8 cellular contexts compared by ENCODE assay signal in genomic region chr9:70411930-70412677, GRCh38. TPM values are rescaled to one million over a fixed set of nuclear protein-coding genes. Genes with fewer than 3 reads are reported as not detected.
DNase-seq lines count a peak whose midpoint lies in the region; ATAC-seq, FAIRE-seq and TF ChIP-seq lines count a peak whose summit lies in the region.

No MANE protein-coding gene starts in this region.

- DNase-seq in HuH-7.5 (ENCODE audit: low spot score) = peak; percentile 68
- peak; percentile 68 to 73 for DNase-seq in activated CD4-positive, alpha-beta T cell treated with anti-CD3 and anti-CD28 coated beads for 4 hours
- DNase-seq in HepG2 (ENCODE audit: low spot score) = peak; percentile 81
- DNase-seq in stimulated activated CD4-positive, alpha-beta T cell treated with anti-CD3 and anti-CD28 coated beads, TNF-alpha, amount 100 ng/mL, for 1 hour (ENCODE audit: low read depth in 3 of 3, low spot score in 1 of 3) = peak in 2 of 3 donors; percentile 51 to 57
- no peak for DNase-seq in NCI-H345 treated with DMSO at 0.1 percent for 48 hours (lab: John Stamatoyannopoulos, UW; ENCODE audit: unreplicated experiment)

- H3K9me3 ChIP-seq in BLaER1 = no peaks in the 10 kb centered on the region
- H3K9me3 ChIP-seq in HepG2 (ENCODE audit: low read length) = no peaks in the 10 kb centered on the region

- in situ Hi-C loops in HepG2 (cut with HindIII; ENCODE audit: extremely low pct_ligation_motif_present, low pct_unique_long_range_greater_than_20kb) = loop anchor here (10.0 kb wide), 1 partner anchor 147 kb away; no protein-coding TSS in a partner anchor

- H3K27ac ChIP-seq in BLaER1 (peak overlapping the region; percentile 94), HepG2 (ENCODE audit: extremely low read length, insufficient read depth, low read length) (peak overlapping the region; percentile 80)

- H3K27me3 ChIP-seq in BLaER1 = no peaks in the 10 kb centered on the region
- H3K27me3 ChIP-seq in HepG2 (ENCODE audit: control insufficient read depth in 1 of 2, insufficient read depth in 2 of 2, low read length in 2 of 2) = peaks cover 0 to 9% of the 10 kb centered on the region in 2 experiments; a peak in 2 of 5 replicates

- intact Hi-C loops in dendritic cell treated with granulocyte-macrophage colony-stimulating factor and Interleukin-4, amounts not matched to agents 40 ng/mL and 50 ng/mL, for 4 days (cut with micrococcal nuclease) = loop anchor here (1.0 to 10.0 kb wide), 5 partner anchors 8 to 1503 kb away; partner anchors contain the start of genes ABHD17B, C9orf85 and SMC5
- intact Hi-C loops in HepG2 (cut with micrococcal nuclease; ENCODE audit: unreplicated experiment) = loop anchor here (1.0 to 5.0 kb wide), 4 partner anchors 8 to 155 kb away; partner anchors contain the start of gene SMC5

- H3K36me3 ChIP-seq in BLaER1 = peaks cover 4% of the 10 kb centered on the region; the same call in 1 of the 2 replicates
- no peaks in the 10 kb centered on the region for H3K36me3 ChIP-seq in HepG2 (replicated peaks in 1 of 2; ENCODE audit: control insufficient read depth in 1 of 2, insufficient read depth in 2 of 2, low read length in 2 of 2)

- H3K4me1 ChIP-seq in BLaER1 (peaks cover 51% of the 10 kb centered on the region), HepG2 (ENCODE audit: insufficient read depth, low read length) (peaks cover 47% of the 10 kb centered on the region)

- TF ChIP-seq CTCF in HepG2 (CRISPR knock-in tag; IDR thresholded peaks at IDR 0.05) = no peak

- H3K4me1 Mint-ChIP-seq in dendritic cell treated with granulocyte-macrophage colony-stimulating factor and Interleukin-4, amounts not matched to agents 40 ng/mL and 50 ng/mL, for 4 days (ENCODE audit: low read depth) = peaks cover 47% of the 10 kb centered on the region

- FAIRE-seq in HepG2 (lab: Jason Lieb, UNC) = no peak

- no peaks in the 10 kb centered on the region for H3K9me3 Mint-ChIP-seq in dendritic cell treated with granulocyte-macrophage colony-stimulating factor and Interleukin-4, amounts not matched to agents 40 ng/mL and 50 ng/mL, for 4 days

- no peak for TF ChIP-seq RAD21 in HepG2 (CRISPR knock-in tag; IDR thresholded peaks at IDR 0.05)

- peak overlapping the region; percentile 96 for H3K4me3 ChIP-seq in BLaER1
- H3K4me3 ChIP-seq in HepG2 (replicated peaks in 1 of 3; ENCODE audit: insufficient read depth in 1 of 3, low read depth in 2 of 3, low read length in 3 of 3) = peak overlapping the region; percentile 74 to 88 (median 84)

- peak in 1 of 2 experiments; percentile 78; a peak in 2 of 4 replicates for TF ChIP-seq POLR2A in HepG2 (IDR thresholded peaks at IDR 0.05; ENCODE audit: insufficient read depth in 1 of 2, low read depth in 2 of 2, low read length in 2 of 2)

- peaks cover 48% of the 10 kb centered on the region for H4K20me1 ChIP-seq in BLaER1
- peaks cover 12% of the 10 kb centered on the region; the same call in 1 of the 2 replicates for H4K20me1 ChIP-seq in HepG2 (ENCODE audit: insufficient read depth, low read length)

- peak overlapping the region; percentile 100 for H3K27ac Mint-ChIP-seq in dendritic cell treated with granulocyte-macrophage colony-stimulating factor and Interleukin-4, amounts not matched to agents 40 ng/mL and 50 ng/mL, for 4 days

- H2AFZ ChIP-seq in HepG2 (ENCODE audit: low read length) = no peak overlapping the region

- peaks cover 14% of the 10 kb centered on the region for H3K36me3 Mint-ChIP-seq in dendritic cell treated with granulocyte-macrophage colony-stimulating factor and Interleukin-4, amounts not matched to agents 40 ng/mL and 50 ng/mL, for 4 days (ENCODE audit: low read depth)

- peak overlapping the region; percentile 94 for H3K9ac ChIP-seq in BLaER1
- H3K9ac ChIP-seq in HepG2 (ENCODE audit: insufficient read depth, low read depth, low read length) = peak overlapping the region; percentile 89

- H3K4me3 Mint-ChIP-seq in dendritic cell treated with granulocyte-macrophage colony-stimulating factor and Interleukin-4, amounts not matched to agents 40 ng/mL and 50 ng/mL, for 4 days = peak overlapping the region; percentile 94

- ATAC-seq in GM19438 (IDR thresholded peaks at IDR 0.05; ENCODE audit: low read depth, unreplicated experiment) (peak; percentile 31), HepG2 (peak; percentile 67)

- H3K4me2 ChIP-seq in BLaER1 (peak overlapping the region; percentile 97), HepG2 (ENCODE audit: low read depth, low read length) (peak overlapping the region; percentile 99)

- H3K79me2 ChIP-seq in HepG2 (ENCODE audit: insufficient read depth, low read length) = peaks cover 54% of the 10 kb centered on the region

- POLR2A ChIA-PET in HepG2 (lab: Yijun Ruan, JAX) = interaction anchor here (0.8 to 3.4 kb wide), 6 partner anchors 8 to 652 kb away, joined by 3 to 49 read pairs (median 4); partner anchors contain the start of gene PTAR1

- no TSS peak for BruUV-seq in HepG2 (replicated peaks; lab: Mats Ljungman, UMichigan)

- H3K27me3 Mint-ChIP-seq in dendritic cell treated with granulocyte-macrophage colony-stimulating factor and Interleukin-4, amounts not matched to agents 40 ng/mL and 50 ng/mL, for 4 days = no peaks in the 10 kb centered on the region

- WGBS in HepG2 (ENCODE audit: low lambda C conversion rate) = 0% methylated on average over 29 of the region's 34 CpGs

- CTCF ChIA-PET in HepG2 (lab: Yijun Ruan, JAX; ENCODE audit: low intra/inter-chr PET ratio, low total read pairs) = no interaction called here

- TF ChIP-seq EP300 in HepG2 (IDR thresholded peaks at IDR 0.05; ENCODE audit: low read depth in 2 of 2, low read length in 2 of 2) (peak in 1 of 2 experiments; percentile 21; a peak in 1 of 4 replicates), HepG2 (CRISPR knock-in tag; IDR thresholded peaks at IDR 0.05; ENCODE audit: borderline replicate concordance) (no peak)

TF ChIP-seq in HepG2, 621 proteins besides CTCF, POLR2A, EP300 and RAD21 (continues in another document):
- TF ChIP-seq KLF9 (CRISPR knock-in tag; IDR thresholded peaks at IDR 0.05; ENCODE audit: low read depth) (0 out of 2 replicates have a peak, but pooled peaks have one; percentile 26), ZNF672 (CRISPR knock-in tag; IDR thresholded peaks at IDR 0.05) (no peak), NBN (conservative IDR thresholded peaks at IDR 0.05) (no peak), IRF2 (CRISPR knock-in tag; IDR thresholded peaks at IDR 0.05) (no peak), SP5 (CRISPR knock-in tag; IDR thresholded peaks at IDR 0.05; ENCODE audit: borderline replicate concordance, low read depth) (peak; percentile 26; the same call in 1 of the 2 replicates), KDM2A (CRISPR knock-in tag; IDR thresholded peaks at IDR 0.05; ENCODE audit: borderline replicate concordance, low read depth) (no peak), ZNF362 (CRISPR knock-in tag; IDR thresholded peaks at IDR 0.05; ENCODE audit: borderline replicate concordance) (peak; percentile 93), ZNF263 (CRISPR knock-in tag; IDR thresholded peaks at IDR 0.05) (peak; percentile 56; the same call in 1 of the 2 replicates)

RNA-seq across cellular contexts. Expression of gene KLF9, which starts 2.4 kb away (rescaled TPM):
- total RNA-seq in HepG2 (2016; rRNA removed; fragmentation: Illumina TruSeq; extraction: Trizol) = 5.7 and 7.2 TPM in 2 replicates
- 0.79 and 0.81 TPM in 2 replicates for total RNA-seq in HepG2 (2016; cell fraction: cytosol; rRNA removed; fragmentation: Illumina TruSeq; extraction: Trizol; ENCODE audit: low read depth)
- total RNA-seq in HepG2 (2016; cell fraction: insoluble cytoplasmic fraction; rRNA removed; fragmentation: Illumina TruSeq; extraction: Trizol) = 5.6 and 6.3 TPM in 2 replicates
- total RNA-seq in HepG2 (2016; cell fraction: membrane; rRNA removed; fragmentation: Illumina TruSeq; extraction: Trizol) = 3.6 and 4.2 TPM in 2 replicates
- 6.0 and 6.2 TPM in 2 replicates for total RNA-seq in HepG2 (2016; cell fraction: nucleus; rRNA removed; fragmentation: Illumina TruSeq; extraction: Trizol)
- polyA plus RNA-seq in HepG2 (2011; rRNA removed) = 7.1 and 7.2 TPM in 2 replicates
- polyA plus RNA-seq in HepG2 (2011; cell fraction: cytosol; rRNA removed) = 5.3 and 5.8 TPM in 2 replicates
- polyA plus RNA-seq in HepG2 (2011; cell fraction: nucleus; rRNA removed) = 3.3 and 4.2 TPM in 2 replicates
- polyA plus RNA-seq in HepG2 (2012) = 8.3 and 8.5 TPM in 2 replicates
- polyA plus RNA-seq in HepG2 (2016; cell fraction: cytosol; fragmentation: Illumina TruSeq; extraction: Trizol; ENCODE audit: low read depth) = 0.36 and 0.37 TPM in 2 replicates
- polyA plus RNA-seq in HepG2 (2016; cell fraction: insoluble cytoplasmic fraction; fragmentation: Illumina TruSeq; extraction: Trizol; ENCODE audit: low read depth) = 7.0 TPM in 2 replicates
- polyA plus RNA-seq in HepG2 (2016; cell fraction: membrane; fragmentation: Illumina TruSeq; extraction: Trizol; ENCODE audit: low read depth) = 1.6 and 2.0 TPM in 2 replicates
- 6.3 and 7.1 TPM in 2 replicates for polyA plus RNA-seq in HepG2 (2016; cell fraction: nucleus; fragmentation: Illumina TruSeq; extraction: Trizol; ENCODE audit: insufficient read depth, low read depth)
- 2.5 and 9.7 TPM in 2 replicates for polyA minus RNA-seq in HepG2 (2011; rRNA and poly(A)+ RNA removed; ENCODE audit: low replicate concordance)
- 7.8 and 8.0 TPM in 2 replicates for polyA minus RNA-seq in HepG2 (2011; cell fraction: cytosol; rRNA and poly(A)+ RNA removed)
- 6.2 and 7.5 TPM in 2 replicates for polyA minus RNA-seq in HepG2 (2011; cell fraction: nucleus; rRNA and poly(A)+ RNA removed)
